ENCODE assay signal across 7 cellular contexts in genomic region chr11:1689250-1690166, GRCh38. TPM values are rescaled to one million over a fixed set of nuclear protein-coding genes. Genes with fewer than 3 reads are reported as not detected.
"Had no signal": no experiment of that assay in that cellular context is flagged by ENCODE, and none has a peak within 500 bp of the region (broad histone marks: within the 10 kb centered on the region; RNA-seq: fewer than 3 reads in every experiment).

No MANE protein-coding gene starts in this region.

RNA-seq across cellular contexts. Expression of gene KRTAP5-6, which starts 7.5 kb away (rescaled TPM):
- total RNA-seq: activated CD8-positive, alpha-beta T cell treated with anti-CD3 and anti-CD28 coated beads for 36 hours; activated naive CD8-positive, alpha-beta T cell treated with anti-CD3 and anti-CD28 coated beads, Interleukin-2, amount 10 ng/mL, durations not matched to agents 7 days and 5 days; K562; Right ventricle myocardium superior; SJCRH30 had no signal
- polyA plus RNA-seq: adrenal gland, K562, SK-N-SH had no signal

RNA-seq across cellular contexts. Expression of gene KRTAP5-5, which starts 59.9 kb away (rescaled TPM):
- total RNA-seq: activated CD8-positive, alpha-beta T cell treated with anti-CD3 and anti-CD28 coated beads for 36 hours; activated naive CD8-positive, alpha-beta T cell treated with anti-CD3 and anti-CD28 coated beads, Interleukin-2, amount 10 ng/mL, durations not matched to agents 7 days and 5 days; adrenal gland; K562; Right ventricle myocardium superior; SJCRH30 had no signal
- polyA plus RNA-seq: adrenal gland, K562, SK-N-SH had no signal
